In genomic region chr4:175405961-175406360, GRCh38 we compare ENCODE assay signal across 19 cellular contexts.
"Had no signal": no experiment of that assay in that cellular context is flagged by ENCODE, and none has a peak within 500 bp of the region (broad histone marks: within the 10 kb centered on the region; RNA-seq: fewer than 3 reads in every experiment).

No MANE protein-coding gene starts in this region.

- H3K4me2 ChIP-seq: hepatocyte had no signal

- H3K27me3 Mint-ChIP-seq: activated naive CD4-positive, alpha-beta T cell treated with anti-CD3 and anti-CD28 coated beads, Interleukin-2, amount 50 U/mL, for 24 hours; naive thymus-derived CD8-positive, alpha-beta T cell; stimulated activated memory B cell treated with anti-CD40 and anti-IgM and Interleukin-4, amounts not matched to agents 10 μg/mL and 1 μg/mL and 100 μg/mL, for 72 hours had no signal

- H3K9me3 ChIP-seq: adrenal gland, breast epithelium, lower lobe of right lung, sigmoid colon, testis had no signal

- H3K4me1 ChIP-seq: adrenal gland, breast epithelium, esophagus squamous epithelium, lower lobe of right lung, sigmoid colon, testis, upper lobe of left lung had no signal

- FAIRE-seq: astrocyte had no signal

- DNase-seq: activated CD4-positive, alpha-beta T cell treated with anti-CD3 and anti-CD28 coated beads, Interleukin-2, amount 50 U/mL, for 48 hours; activated gamma-delta T cell; adrenal gland; cerebellar nuclear complex; effector memory CD4-positive, alpha-beta T cell; esophagus squamous epithelium; left colon; lower lobe of right lung; naive thymus-derived CD8-positive, alpha-beta T cell; posterior cingulate gyrus; sigmoid colon; stimulated activated CD4-positive, alpha-beta T cell treated with anti-CD3 and anti-CD28 coated beads, Interleukin-4, amount 100 ng/mL, for 24 hours; testis; upper lobe of left lung had no signal

- H3K36me3 Mint-ChIP-seq: activated naive CD4-positive, alpha-beta T cell treated with anti-CD3 and anti-CD28 coated beads, Interleukin-2, amount 50 U/mL, for 24 hours; naive thymus-derived CD8-positive, alpha-beta T cell; stimulated activated memory B cell treated with anti-CD40 and anti-IgM and Interleukin-4, amounts not matched to agents 10 μg/mL and 1 μg/mL and 100 μg/mL, for 72 hours had no signal

- H3K79me2 ChIP-seq: hepatocyte had no signal

- H3K27ac ChIP-seq: adrenal gland, breast epithelium, esophagus squamous epithelium, hepatocyte, lower lobe of right lung, sigmoid colon, testis, upper lobe of left lung had no signal

- H3K27me3 ChIP-seq: adrenal gland, breast epithelium, esophagus squamous epithelium, hepatocyte, sigmoid colon, testis, upper lobe of left lung had no signal

- H3K4me3 ChIP-seq: adrenal gland, breast epithelium, esophagus squamous epithelium, hepatocyte, lower lobe of right lung, sigmoid colon, testis, upper lobe of left lung had no signal

- H3K36me3 ChIP-seq: adrenal gland, breast epithelium, esophagus squamous epithelium, lower lobe of right lung, sigmoid colon, upper lobe of left lung had no signal

- H3K27ac Mint-ChIP-seq: activated naive CD4-positive, alpha-beta T cell treated with anti-CD3 and anti-CD28 coated beads, Interleukin-2, amount 50 U/mL, for 24 hours; naive thymus-derived CD8-positive, alpha-beta T cell; stimulated activated memory B cell treated with anti-CD40 and anti-IgM and Interleukin-4, amounts not matched to agents 10 μg/mL and 1 μg/mL and 100 μg/mL, for 72 hours had no signal

- H3K4me3 Mint-ChIP-seq: activated naive CD4-positive, alpha-beta T cell treated with anti-CD3 and anti-CD28 coated beads, Interleukin-2, amount 50 U/mL, for 24 hours; naive thymus-derived CD8-positive, alpha-beta T cell; stimulated activated memory B cell treated with anti-CD40 and anti-IgM and Interleukin-4, amounts not matched to agents 10 μg/mL and 1 μg/mL and 100 μg/mL, for 72 hours had no signal

- H3K4me1 Mint-ChIP-seq: activated naive CD4-positive, alpha-beta T cell treated with anti-CD3 and anti-CD28 coated beads, Interleukin-2, amount 50 U/mL, for 24 hours; naive thymus-derived CD8-positive, alpha-beta T cell had no signal

- H2AFZ ChIP-seq: hepatocyte had no signal
